In genomic region chrX:86192827-86193226, GRCh38 we compare ENCODE assay signal across 30 cellular contexts. TPM values are rescaled to one million over a fixed set of nuclear protein-coding genes. Genes with fewer than 3 reads are reported as not detected.
"Had no signal": no experiment of that assay in that cellular context is flagged by ENCODE, and none has a peak within 500 bp of the region (broad histone marks: within the 10 kb centered on the region; RNA-seq: fewer than 3 reads in every experiment).

No MANE protein-coding gene starts in this region.

- H3K27me3 Mint-ChIP-seq: activated CD8-positive, alpha-beta memory T cell treated with anti-CD3 and anti-CD28 coated beads, Interleukin-2, amount 10 ng/mL, durations not matched to agents 7 days and 5 days; effector memory CD8-positive, alpha-beta T cell; naive B cell had no signal

- H3K9me3 Mint-ChIP-seq: activated T-helper 2 cell treated with anti-CD3 and anti-CD28 coated beads, Interferon-gamma antibody, Interleukin-2, Interleukin-4, amounts not matched to agents 10 μg/mL and 5 μg/mL and 100 μg/mL, durations not matched to agents 14 hours and 24 hours and 36 hours had no signal

- H3K4me3 ChIP-seq: body of pancreas, gastroesophageal sphincter, left lung, lower lobe of right lung, right atrium auricular region, testis, transverse colon, uterus had no signal

- H3K27ac Mint-ChIP-seq: activated CD4-positive, alpha-beta T cell treated with anti-CD3 and anti-CD28 coated beads for 36 hours; activated CD8-positive, alpha-beta memory T cell treated with anti-CD3 and anti-CD28 coated beads, Interleukin-2, amount 10 ng/mL, durations not matched to agents 7 days and 5 days; activated CD8-positive, alpha-beta T cell treated with anti-CD3 and anti-CD28 coated beads, Interleukin-2, amount 10 ng/mL, durations not matched to agents 7 days and 5 days; activated naive CD4-positive, alpha-beta T cell treated with anti-CD3 and anti-CD28 coated beads, Interleukin-2, amount 50 U/mL, for 72 hours; activated T-helper 2 cell treated with anti-CD3 and anti-CD28 coated beads, Interferon-gamma antibody, Interleukin-2, Interleukin-4, amounts not matched to agents 10 μg/mL and 5 μg/mL and 100 μg/mL, durations not matched to agents 14 hours and 24 hours and 36 hours; effector memory CD8-positive, alpha-beta T cell; immature natural killer cell; naive B cell; T-cell had no signal

- DNase-seq: activated CD4-positive, alpha-beta T cell treated with anti-CD3 and anti-CD28 coated beads for 36 hours; activated CD4-positive, CD25-positive, alpha-beta regulatory T cell; activated CD8-positive, alpha-beta memory T cell treated with anti-CD3 and anti-CD28 coated beads, Interleukin-2, amount 10 ng/mL, durations not matched to agents 7 days and 5 days; activated CD8-positive, alpha-beta T cell treated with anti-CD3 and anti-CD28 coated beads, Interleukin-2, amount 10 ng/mL, durations not matched to agents 7 days and 5 days; activated T-cell treated with anti-CD3 and anti-CD28 coated beads, Interleukin-2, amount 50 U/mL, for 48 hours; anterior cingulate cortex; body of pancreas; cortex of kidney; effector memory CD8-positive, alpha-beta T cell; erythroblast; hypothalamus; immature natural killer cell; left lung; lower lobe of right lung; naive B cell; stimulated activated CD4-positive, alpha-beta T cell treated with anti-CD3 and anti-CD28 coated beads, Interleukin-15, amount 100 ng/mL, for 24 hours; stimulated activated CD4-positive, alpha-beta T cell treated with anti-CD3 and anti-CD28 coated beads, Interleukin-2, amount 100 ng/mL, for 24 hours; stimulated activated naive CD4-positive, alpha-beta T cell treated with Interleukin-2 at 50 U/mL for 16 hours; T-cell; testis; transverse colon; uterus had no signal

- H3K36me3 Mint-ChIP-seq: activated CD8-positive, alpha-beta memory T cell treated with anti-CD3 and anti-CD28 coated beads, Interleukin-2, amount 10 ng/mL, durations not matched to agents 7 days and 5 days; activated naive CD4-positive, alpha-beta T cell treated with anti-CD3 and anti-CD28 coated beads, Interleukin-2, amount 50 U/mL, for 72 hours; immature natural killer cell; naive B cell; T-cell had no signal

- H3K79me2 ChIP-seq: parathyroid adenoma had no signal

- H3K9ac ChIP-seq: parathyroid adenoma had no signal

- H3K4me1 Mint-ChIP-seq: activated CD4-positive, alpha-beta T cell treated with anti-CD3 and anti-CD28 coated beads for 36 hours; activated CD8-positive, alpha-beta memory T cell treated with anti-CD3 and anti-CD28 coated beads, Interleukin-2, amount 10 ng/mL, durations not matched to agents 7 days and 5 days; immature natural killer cell; naive B cell; T-cell had no signal

- H3K27ac ChIP-seq: body of pancreas, gastroesophageal sphincter, left lung, lower lobe of right lung, parathyroid adenoma, right atrium auricular region, testis, transverse colon, uterus had no signal

- ATAC-seq: activated CD4-positive, alpha-beta T cell treated with anti-CD3 and anti-CD28 coated beads for 36 hours; activated CD8-positive, alpha-beta memory T cell treated with anti-CD3 and anti-CD28 coated beads, Interleukin-2, amount 10 ng/mL, durations not matched to agents 7 days and 5 days; activated CD8-positive, alpha-beta T cell treated with anti-CD3 and anti-CD28 coated beads, Interleukin-2, amount 10 ng/mL, durations not matched to agents 7 days and 5 days; activated naive CD4-positive, alpha-beta T cell treated with anti-CD3 and anti-CD28 coated beads, Interleukin-2, amount 50 U/mL, for 72 hours; body of pancreas; effector memory CD8-positive, alpha-beta T cell; gastroesophageal sphincter; left lung; lower lobe of right lung; T-cell had no signal

- H3K4me3 Mint-ChIP-seq: activated CD4-positive, alpha-beta T cell treated with anti-CD3 and anti-CD28 coated beads for 36 hours; activated CD8-positive, alpha-beta memory T cell treated with anti-CD3 and anti-CD28 coated beads, Interleukin-2, amount 10 ng/mL, durations not matched to agents 7 days and 5 days; activated CD8-positive, alpha-beta T cell treated with anti-CD3 and anti-CD28 coated beads, Interleukin-2, amount 10 ng/mL, durations not matched to agents 7 days and 5 days; effector memory CD8-positive, alpha-beta T cell; immature natural killer cell; naive B cell; T-cell had no signal

- H3K27me3 ChIP-seq: body of pancreas, gastroesophageal sphincter, left lung, right atrium auricular region, testis, transverse colon, uterus had no signal

- H3K36me3 ChIP-seq: gastroesophageal sphincter, left lung, lower lobe of right lung, right atrium auricular region, transverse colon, uterus had no signal

- H3K4me1 ChIP-seq: body of pancreas, gastroesophageal sphincter, left lung, lower lobe of right lung, parathyroid adenoma, right atrium auricular region, testis, transverse colon, uterus had no signal

RNA-seq across cellular contexts. Expression of gene DACH2, which starts 44.6 kb away (rescaled TPM):
- total RNA-seq: activated CD4-positive, alpha-beta T cell treated with anti-CD3 and anti-CD28 coated beads for 36 hours; activated CD8-positive, alpha-beta memory T cell treated with anti-CD3 and anti-CD28 coated beads, Interleukin-2, amount 10 ng/mL, durations not matched to agents 7 days and 5 days; activated CD8-positive, alpha-beta T cell treated with anti-CD3 and anti-CD28 coated beads, Interleukin-2, amount 10 ng/mL, durations not matched to agents 7 days and 5 days; activated naive CD4-positive, alpha-beta T cell treated with anti-CD3 and anti-CD28 coated beads, Interleukin-2, amount 50 U/mL, for 72 hours; activated T-helper 2 cell treated with anti-CD3 and anti-CD28 coated beads, Interferon-gamma antibody, Interleukin-2, Interleukin-4, amounts not matched to agents 10 μg/mL and 5 μg/mL and 100 μg/mL, durations not matched to agents 14 hours and 24 hours and 36 hours; lower lobe of right lung; mesenteric fat pad; pulmonary artery endothelial cell; right atrium auricular region; T-cell; T-helper 2 cell treated with Interferon-gamma antibody and Interleukin-4, amounts not matched to agents 100 ng/mL and 5 ng/mL, for 36 hours had no signal
- polyA plus RNA-seq: immature natural killer cell had no signal
